ENCODE assay signal across 8 cellular contexts in the genomic region with DNA sequence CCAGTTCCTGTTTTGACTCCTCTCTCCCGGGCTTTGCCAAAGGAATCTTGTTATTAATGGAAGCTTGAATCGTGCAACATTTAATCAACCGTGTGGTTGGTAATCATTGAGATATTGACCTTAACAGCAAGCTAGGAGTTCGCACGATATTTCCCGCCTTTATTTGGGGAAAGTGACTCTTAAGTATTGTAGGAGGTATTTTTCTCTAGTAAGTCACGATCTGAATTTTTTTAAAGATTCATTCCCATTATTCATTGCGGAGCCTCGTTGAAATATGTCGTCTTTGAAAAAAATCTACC. TPM values are rescaled to one million over a fixed set of nuclear protein-coding genes. Genes with fewer than 3 reads are reported as not detected.
DNase-seq lines count a peak whose midpoint lies in the region; ATAC-seq and TF ChIP-seq lines count a peak whose summit lies in the region.

No MANE protein-coding gene starts in this region.

- H3K4me2 ChIP-seq in MM.1S (ENCODE audit: low read depth, low read length), result peak overlapping the region; percentile 62

- H3K9me3 ChIP-seq in MM.1S (replicated peaks; ENCODE audit: insufficient read depth, low read length) (no peaks in the 10 kb centered on the region), ectodermal cell (ENCODE audit: control insufficient read depth, low read length) (no peaks in the 10 kb centered on the region)

- H3K36me3 ChIP-seq in MM.1S (replicated peaks; ENCODE audit: insufficient read depth, low read length), result 0 out of 2 replicates have a peak, but pooled peaks cover 2% of the 10 kb centered on the region
- H3K36me3 ChIP-seq in ectodermal cell (ENCODE audit: control insufficient read depth, insufficient read depth, low read length), result peaks cover 3% of the 10 kb centered on the region

- H3K9ac ChIP-seq in MM.1S (ENCODE audit: low read length), result peak overlapping the region; percentile 67

- TF ChIP-seq CTCF in C4-2B (conservative IDR thresholded peaks at IDR 0.05) (no peak), MM.1S (IDR thresholded peaks at IDR 0.05; ENCODE audit: low read length) (no peak), nephron progenitor cell (IDR thresholded peaks at IDR 0.05) (no peak)

- H3K4me1 ChIP-seq in MM.1S (ENCODE audit: low read length) (peaks cover 10% of the 10 kb centered on the region; the same call in 1 of the 2 replicates), ectodermal cell (ENCODE audit: control insufficient read depth, insufficient read depth, low read length) (no peaks in the 10 kb centered on the region)

- H2AFZ ChIP-seq in MM.1S (ENCODE audit: low read length), result peak overlapping the region; percentile 76

- peaks cover 51% of the 10 kb centered on the region for H3K79me2 ChIP-seq in MM.1S (ENCODE audit: low read length)

- ATAC-seq in HG02759 (IDR thresholded peaks at IDR 0.05; ENCODE audit: unreplicated experiment), result no peak
- ATAC-seq in HG03196 (IDR thresholded peaks at IDR 0.05; ENCODE audit: unreplicated experiment), result no peak
- ATAC-seq in HG03378 (IDR thresholded peaks at IDR 0.05; ENCODE audit: unreplicated experiment), result no peak

- WGBS in ectodermal cell, 2 experiments, result 1% methylated on average over 10 of the region's 10 CpGs

- H3K4me3 Mint-ChIP-seq in nephron progenitor cell, result peak overlapping the region; percentile 96

- no peaks in the 10 kb centered on the region for H3K27me3 ChIP-seq in MM.1S (replicated peaks; ENCODE audit: insufficient read depth, low read length)
- no peaks in the 10 kb centered on the region for H3K27me3 ChIP-seq in ectodermal cell (ENCODE audit: control insufficient read depth, insufficient read depth, low read length, poor library complexity, severe bottlenecking)

- peak overlapping the region; percentile 99 for H3K27ac Mint-ChIP-seq in nephron progenitor cell

- H3K9me3 Mint-ChIP-seq in nephron progenitor cell, result no peaks in the 10 kb centered on the region

- peaks cover 27% of the 10 kb centered on the region for H3K4me1 Mint-ChIP-seq in nephron progenitor cell

- H3F3A ChIP-seq in MM.1S (ENCODE audit: insufficient read depth, low read length), result peaks cover 9% of the 10 kb centered on the region; the same call in 1 of the 2 replicates

- no peaks in the 10 kb centered on the region for H3K9me2 ChIP-seq in MM.1S (replicated peaks; ENCODE audit: insufficient read depth, low read length)

- peak overlapping the region; percentile 78 for H3K4me3 ChIP-seq in MM.1S (ENCODE audit: low read length)
- peak overlapping the region; percentile 80 for H3K4me3 ChIP-seq in ectodermal cell (ENCODE audit: insufficient read depth, low read depth, low read length)

- no peaks in the 10 kb centered on the region for H3K27me3 Mint-ChIP-seq in nephron progenitor cell (ENCODE audit: low read depth, poor library complexity)

- H3K27ac ChIP-seq in C4-2B, result peak overlapping the region; percentile 96
- peak overlapping the region; percentile 82 for H3K27ac ChIP-seq in MM.1S (ENCODE audit: low read length)
- peak overlapping the region; percentile 85 for H3K27ac ChIP-seq in ectodermal cell (ENCODE audit: insufficient read depth, low read depth, low read length, poor library complexity, severe bottlenecking)

- DNase-seq in MM.1S, result no peak
- no peak for DNase-seq in nephron progenitor cell
- no peak for DNase-seq in activated CD4-positive, CD25-positive, alpha-beta regulatory T cell treated with anti-CD3 and anti-CD28 coated beads, Interleukin-2, amount 50 U/mL, for 72 hours

- H4K20me1 ChIP-seq in MM.1S (ENCODE audit: insufficient read depth, low read length), result no peaks in the 10 kb centered on the region

- peaks cover 10% of the 10 kb centered on the region for H3K36me3 Mint-ChIP-seq in nephron progenitor cell (ENCODE audit: low read depth)

RNA-seq across cellular contexts. Expression of a gene that starts 0.7 kb away (rescaled TPM):
- polyA plus RNA-seq in ectodermal cell (2013, experiment 1 of 4), result 22.9 TPM
- polyA plus RNA-seq in ectodermal cell (2013, experiment 2 of 4), result 22.2 TPM
- 20.4 TPM for polyA plus RNA-seq in ectodermal cell (2013, experiment 3 of 4)
- polyA plus RNA-seq in ectodermal cell (2013, experiment 4 of 4), result 21.6 TPM

RNA-seq across cellular contexts. Expression of a gene that starts 46.4 kb away (rescaled TPM):
- 1.5 TPM for polyA plus RNA-seq in ectodermal cell (2013, experiment 1 of 4)
- 1.8 TPM for polyA plus RNA-seq in ectodermal cell (2013, experiment 2 of 4)
- 1.7 TPM for polyA plus RNA-seq in ectodermal cell (2013, experiment 3 of 4)
- 0.77 TPM for polyA plus RNA-seq in ectodermal cell (2013, experiment 4 of 4)
